ENCODE assay signal across 8 cellular contexts in the genomic region with DNA sequence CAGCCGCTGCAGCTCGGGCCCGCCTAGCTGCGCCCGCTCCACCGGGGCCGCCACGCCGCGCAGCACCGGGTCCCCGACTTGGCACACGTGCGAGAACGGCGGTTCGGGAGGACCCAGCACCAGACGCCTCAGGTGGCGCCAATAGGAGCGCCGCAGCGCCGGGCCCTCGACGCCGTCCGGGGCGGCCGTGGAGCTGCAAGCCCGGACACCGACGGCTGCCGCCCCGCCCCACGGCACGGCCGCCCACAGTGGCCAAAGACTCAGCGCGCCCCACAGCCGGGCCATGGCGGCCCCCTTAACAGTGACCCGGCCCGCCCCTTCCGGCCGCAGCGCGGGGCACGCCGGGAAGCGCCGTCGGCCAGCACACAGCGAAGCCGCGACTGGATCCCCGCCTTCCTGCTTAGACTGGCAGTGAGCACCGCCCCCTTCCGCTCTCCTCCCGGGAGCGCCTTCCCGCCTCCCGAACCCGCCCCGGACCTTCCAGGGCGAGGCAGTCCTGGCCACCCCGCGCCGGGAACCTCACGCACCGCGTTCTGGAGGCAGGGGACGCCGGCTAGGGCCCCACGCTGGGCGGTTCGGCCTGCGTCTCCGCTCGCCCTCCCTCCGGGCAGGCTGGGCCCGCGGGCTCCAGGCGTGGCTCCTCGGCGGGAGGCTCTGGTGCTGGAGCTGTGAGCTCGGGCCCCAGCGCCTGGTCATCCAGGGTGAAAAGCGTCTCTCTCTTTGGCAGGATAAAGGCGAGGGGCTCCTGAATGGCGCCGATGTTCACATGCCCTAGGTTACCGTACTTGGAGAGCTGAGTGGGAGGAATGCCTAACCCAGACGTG. TPM values are rescaled to one million over a fixed set of nuclear protein-coding genes. Genes with fewer than 3 reads are reported as not detected.
A peak's percentile ranks its signal among the peaks of the same experiment; 100 is the strongest.
DNase-seq lines count a peak whose midpoint lies in the region; TF ChIP-seq lines count a peak whose summit lies in the region.

A gene with protein sequence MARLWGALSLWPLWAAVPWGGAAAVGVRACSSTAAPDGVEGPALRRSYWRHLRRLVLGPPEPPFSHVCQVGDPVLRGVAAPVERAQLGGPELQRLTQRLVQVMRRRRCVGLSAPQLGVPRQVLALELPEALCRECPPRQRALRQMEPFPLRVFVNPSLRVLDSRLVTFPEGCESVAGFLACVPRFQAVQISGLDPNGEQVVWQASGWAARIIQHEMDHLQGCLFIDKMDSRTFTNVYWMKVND (minus strand): TSS at position 303 of the 824 bp plus-strand sequence. CDS start 18 bp downstream, at position 285.

- POLR2A ChIA-PET in activated CD8-positive, alpha-beta memory T cell treated with anti-CD3 and anti-CD28 coated beads for 36 hours (lab: Charles Lee): interaction anchor here (0.5 to 1.7 kb wide), 9 partner anchors 8 to 428 kb away, joined by 3 to 7 read pairs (median 4); no protein-coding TSS in a partner anchor

- CTCF ChIA-PET in activated CD8-positive, alpha-beta memory T cell treated with anti-CD3 and anti-CD28 coated beads for 36 hours (lab: Charles Lee): interaction anchor here (0.7 to 0.9 kb wide), 2 partner anchors 18 to 67 kb away, joined by 3 read pairs; no protein-coding TSS in a partner anchor

- DNase-seq in COLO829 (ENCODE audit: low spot score) (peak; percentile 77), GM20000 (ENCODE audit: low spot score) (peak; percentile 98), HS-5 (ENCODE audit: low read depth) (peak; percentile 63), NK-92 (lab: John Stamatoyannopoulos, UW; ENCODE audit: unreplicated experiment) (peak; percentile 15), lung microvascular endothelial cell (ENCODE audit: low read depth in 2 of 2) (peak; percentile 94 to 95)
- peak; percentile 76 for DNase-seq in effector CD8-positive, alpha-beta T cell (lab: John Stamatoyannopoulos, UW)
- peak; percentile 68 to 77 (median 73) for DNase-seq in stimulated activated CD4-positive, alpha-beta T cell treated with anti-CD3 and anti-CD28 coated beads, TNF-alpha, amount 100 ng/mL, for 4 hours (ENCODE audit: low read depth in 3 of 3)

- no peak for TF ChIP-seq CTCF in GM20000 (IDR thresholded peaks at IDR 0.05; ENCODE audit: extremely low read depth, missing control alignments)

RNA-seq across cellular contexts. Expression of the gene that starts here (rescaled TPM):
- 10 to 100 TPM; 31.5 to 32.3 TPM for total RNA-seq in activated CD8-positive, alpha-beta memory T cell treated with anti-CD3 and anti-CD28 coated beads for 36 hours
- 9.2 and 12.1 TPM in 2 replicates for total RNA-seq in lung microvascular endothelial cell

Comparison
In these comparisons a context has a peak if more than half of its experiments do, and no peak if none do; other contexts are left out.
1. Peak in every context shown above with its lines: DNase-seq.
2. DNase-seq: peak in every context shown above with its lines; median percentile 98 in GM20000; 94 in lung microvascular endothelial cell; 77 in COLO829; 76 in effector CD8-positive, alpha-beta T cell; 73 in stimulated activated CD4-positive, alpha-beta T cell treated with anti-CD3 and anti-CD28 coated beads, TNF-alpha, amount 100 ng/mL, for 4 hours; 63 in HS-5; 15 in NK-92.